ENCODE assay signal across 14 cellular contexts in the genomic region with DNA sequence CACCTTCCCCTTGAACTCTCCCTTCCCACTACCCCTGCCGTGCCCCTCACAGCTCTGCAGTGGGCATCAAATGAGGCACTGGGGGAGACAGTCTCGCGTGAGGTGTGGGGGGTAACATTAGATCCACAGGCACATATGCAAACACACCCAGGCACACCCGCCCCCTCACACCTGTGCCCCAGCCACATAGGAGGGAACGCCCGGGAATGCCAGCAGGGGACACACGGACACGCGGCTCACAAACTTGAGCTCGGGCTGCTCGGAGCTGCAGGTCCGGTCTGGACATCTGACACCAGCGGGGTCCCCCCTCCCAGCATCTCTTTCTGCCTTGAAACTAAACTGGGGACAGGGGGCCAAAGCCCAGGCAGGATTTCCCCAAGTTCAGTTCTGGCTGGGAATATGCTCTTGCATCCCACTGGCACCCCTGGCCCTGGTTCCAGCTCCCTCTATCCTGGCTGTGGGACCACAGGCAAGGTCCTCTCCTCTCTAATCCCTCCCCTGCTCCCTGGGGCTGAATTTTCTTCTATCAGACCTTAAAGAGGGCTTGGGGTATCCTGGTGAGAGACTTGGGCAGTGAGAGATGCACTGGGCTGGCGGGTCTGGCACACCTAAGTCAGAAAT. TPM values are rescaled to one million over a fixed set of nuclear protein-coding genes. Genes with fewer than 3 reads are reported as not detected.
A peak's percentile ranks its signal among the peaks of the same experiment; 100 is the strongest.
DNase-seq lines count a peak whose midpoint lies in the region; ATAC-seq, FAIRE-seq and TF ChIP-seq lines count a peak whose summit lies in the region.
"Had no signal": no experiment of that assay in that cellular context is flagged by ENCODE, and none has a peak within 500 bp of the region (broad histone marks: within the 10 kb centered on the region; RNA-seq: fewer than 3 reads in every experiment).

No MANE protein-coding gene starts in this region.

- H3K27me3 ChIP-seq in DND-41 (ENCODE audit: insufficient read depth, low read length, poor library complexity), result peaks cover 16% of the 10 kb centered on the region
- H3K27me3 ChIP-seq in HUES6 (ENCODE audit: control insufficient read depth, insufficient read depth, low read length), result peaks cover 15% of the 10 kb centered on the region
- no peaks in the 10 kb centered on the region for H3K27me3 ChIP-seq in endothelial cell of umbilical vein (ENCODE audit: control insufficient read depth in 2 of 2, insufficient read depth in 2 of 2, low read length in 2 of 2)
- H3K27me3 ChIP-seq in parathyroid adenoma (ENCODE audit: control insufficient read depth, insufficient read depth, low read length), result no peaks in the 10 kb centered on the region
- H3K27me3 ChIP-seq in PC-9 (ENCODE audit: insufficient read depth, low read depth), result peaks cover 12% of the 10 kb centered on the region; the same call in 1 of the 2 replicates

- H3K4me1 ChIP-seq in DND-41 (ENCODE audit: insufficient read depth, low read length), result peaks cover 10% of the 10 kb centered on the region
- peaks cover 29% of the 10 kb centered on the region for H3K4me1 ChIP-seq in HUES6 (ENCODE audit: control insufficient read depth, insufficient read depth, low read length)
- peaks cover 3% of the 10 kb centered on the region for H3K4me1 ChIP-seq in endothelial cell of umbilical vein (ENCODE audit: control insufficient read depth, extremely low read depth, insufficient read depth, low read length)
- no peaks in the 10 kb centered on the region for H3K4me1 ChIP-seq in parathyroid adenoma
- H3K4me1 ChIP-seq in PC-9 (replicated peaks; ENCODE audit: insufficient read depth), result no peaks in the 10 kb centered on the region

- DNase-seq in DND-41, result no peak
- DNase-seq in endothelial cell of umbilical vein (ENCODE audit: low read depth, low spot score), result no peak
- no peak for DNase-seq in PC-9
- DNase-seq in stimulated activated CD4-positive, alpha-beta T cell treated with anti-CD3 and anti-CD28 coated beads, Interleukin-4, amount 100 ng/mL, for 4 hours, result no peak
- DNase-seq in globus pallidus (ENCODE audit: low spot score), result no peak
- DNase-seq in activated CD4-positive, alpha-beta T cell treated with anti-CD3 and anti-CD28 coated beads, Interleukin-2, amount 50 U/mL, for 4 hours, result no peak

- ATAC-seq in DND-41 (ENCODE audit: insufficient read depth, low read depth), result no peak; the same call in 2 of the 3 replicates

- H2AFZ ChIP-seq in DND-41 (ENCODE audit: low read depth, low read length) (no peak overlapping the region), endothelial cell of umbilical vein (ENCODE audit: low read depth, low read length) (peak overlapping the region; percentile 67), parathyroid adenoma (peak overlapping the region; percentile 60), PC-9 (no peak overlapping the region)

- H3K9me2 ChIP-seq in PC-9 (ENCODE audit: insufficient read depth), result no peaks in the 10 kb centered on the region

- H3K9me1 ChIP-seq in endothelial cell of umbilical vein (replicated peaks; ENCODE audit: control insufficient read depth, extremely low read depth, insufficient read depth, low read length), result no peaks in the 10 kb centered on the region

- no TSS peak for BruUV-seq in endothelial cell of umbilical vein (replicated peaks; lab: Mats Ljungman, UMichigan)
- BruUV-seq in PC-9 (replicated peaks; lab: Mats Ljungman, UMichigan), result no TSS peak

- H3K27ac ChIP-seq in DND-41 (ENCODE audit: low read length), result no peak overlapping the region
- no peak overlapping the region for H3K27ac ChIP-seq in HUES6 (ENCODE audit: low read depth, low read length)
- no peak overlapping the region for H3K27ac ChIP-seq in endothelial cell of umbilical vein (ENCODE audit: insufficient read depth, low read depth, low read length)
- no peak overlapping the region for H3K27ac ChIP-seq in parathyroid adenoma
- no peak overlapping the region for H3K27ac ChIP-seq in PC-9
- H3K27ac ChIP-seq: HL-60 had no signal

- H3K4me2 ChIP-seq in DND-41 (ENCODE audit: insufficient read depth, low read length) (peak overlapping the region; percentile 55), endothelial cell of umbilical vein (ENCODE audit: insufficient read depth, low read length) (peak overlapping the region; percentile 0), parathyroid adenoma (ENCODE audit: low read length) (no peak overlapping the region), PC-9 (no peak overlapping the region)

- H3K79me2 ChIP-seq in DND-41 (ENCODE audit: insufficient read depth, low read length) (no peaks in the 10 kb centered on the region), endothelial cell of umbilical vein (ENCODE audit: control insufficient read depth, insufficient read depth, low read length) (no peaks in the 10 kb centered on the region), parathyroid adenoma (no peaks in the 10 kb centered on the region), PC-9 (ENCODE audit: low read depth) (no peaks in the 10 kb centered on the region)

- dilution Hi-C loops in endothelial cell of umbilical vein (cut with MboI; ENCODE audit: extremely low pct_ligation_motif_present, low sequenced_read_pairs), result no loop called here

- no peaks in the 10 kb centered on the region for H3K36me3 ChIP-seq in DND-41 (ENCODE audit: insufficient read depth, low read length)
- H3K36me3 ChIP-seq in HUES6 (ENCODE audit: control insufficient read depth, insufficient read depth, low read length), result no peaks in the 10 kb centered on the region
- H3K36me3 ChIP-seq in endothelial cell of umbilical vein (ENCODE audit: control insufficient read depth in 2 of 2, extremely low read depth in 1 of 2, insufficient read depth in 2 of 2, low read length in 2 of 2), result no peaks in the 10 kb centered on the region
- no peaks in the 10 kb centered on the region for H3K36me3 ChIP-seq in parathyroid adenoma (ENCODE audit: control insufficient read depth, insufficient read depth, low read length)
- H3K36me3 ChIP-seq in PC-9 (ENCODE audit: low read depth), result no peaks in the 10 kb centered on the region

- CTCF ChIA-PET in endothelial cell of umbilical vein (lab: Charles Lee) (interaction anchor here (0.7 to 7.0 kb wide), 31 partner anchors 9 to 377 kb away, joined by 3 to 122 read pairs (median 7); a partner anchor contains a TSS), PC-9 (lab: Charles Lee) (interaction anchor here (0.5 to 1.6 kb wide), 6 partner anchors 59 to 900 kb away, joined by 3 to 6 read pairs (median 4); a partner anchor contains a TSS)

- no peak for FAIRE-seq in endothelial cell of umbilical vein (lab: Jason Lieb, UNC)

- H3K9me3 ChIP-seq in DND-41 (ENCODE audit: insufficient read depth, low read length, severe bottlenecking) (no peaks in the 10 kb centered on the region), HUES6 (ENCODE audit: control insufficient read depth, insufficient read depth, low read depth, low read length) (no peaks in the 10 kb centered on the region), endothelial cell of umbilical vein (replicated peaks; ENCODE audit: control insufficient read depth, insufficient read depth, low read length) (no peaks in the 10 kb centered on the region), parathyroid adenoma (ENCODE audit: control insufficient read depth, low read length) (no peaks in the 10 kb centered on the region), PC-9 (ENCODE audit: insufficient read depth, low read depth) (no peaks in the 10 kb centered on the region)

- no peaks in the 10 kb centered on the region for H3F3A ChIP-seq in PC-9 (ENCODE audit: insufficient read depth, low read depth)

- TF ChIP-seq POLR2A in endothelial cell of umbilical vein (IDR thresholded peaks at IDR 0.05; ENCODE audit: low read depth, low read length), result no peak

- POLR2A ChIA-PET in endothelial cell of umbilical vein (lab: Charles Lee), result no interaction called here
- POLR2A ChIA-PET in PC-9 (lab: Charles Lee; ENCODE audit: unreplicated experiment), result no interaction called here

- TF ChIP-seq CTCF in DND-41 (IDR thresholded peaks at IDR 0.05; ENCODE audit: borderline replicate concordance, extremely low read depth, low read length, poor library complexity, severe bottlenecking) (no peak), endothelial cell of umbilical vein (IDR thresholded peaks at IDR 0.05; ENCODE audit: extremely low read depth in 1 of 2, insufficient read depth in 1 of 2, low read depth in 1 of 2, low read length in 2 of 2) (no peak), parathyroid adenoma (IDR thresholded peaks at IDR 0.05) (no peak), PC-9 (conservative IDR thresholded peaks at IDR 0.05) (no peak)

- H3K9ac ChIP-seq in DND-41 (ENCODE audit: low read depth, low read length) (no peak overlapping the region), HUES6 (ENCODE audit: low read length) (no peak overlapping the region), endothelial cell of umbilical vein (replicated peaks; ENCODE audit: extremely low read depth, insufficient read depth, low read length) (no peak overlapping the region), parathyroid adenoma (no peak overlapping the region)

- H3K4me3 ChIP-seq in DND-41 (ENCODE audit: low read depth in 1 of 2, low read length in 2 of 2) (no peak overlapping the region), HUES6 (ENCODE audit: low read depth, low read length) (peak overlapping the region; percentile 58), endothelial cell of umbilical vein (replicated peaks in 1 of 3; ENCODE audit: insufficient read depth in 1 of 3, low read depth in 1 of 3, low read length in 3 of 3) (no peak overlapping the region), parathyroid adenoma (ENCODE audit: low read depth, low read length) (no peak overlapping the region), PC-9 (no peak overlapping the region)

- intact Hi-C loops in endothelial cell of umbilical vein (cut with micrococcal nuclease) (no loop called here), PC-9 (cut with micrococcal nuclease; ENCODE audit: unreplicated experiment) (no loop called here)

- H4K20me1 ChIP-seq in DND-41 (ENCODE audit: insufficient read depth, low read length) (no peaks in the 10 kb centered on the region), endothelial cell of umbilical vein (replicated peaks; ENCODE audit: control insufficient read depth, extremely low read depth, insufficient read depth, low read length) (no peaks in the 10 kb centered on the region), PC-9 (ENCODE audit: insufficient read depth) (no peaks in the 10 kb centered on the region)

RNA-seq across cellular contexts. Expression of a gene that starts 30.6 kb away (rescaled TPM):
- 0.12 TPM in 1 of 2 replicates, not detected in the other for total RNA-seq in endothelial cell of umbilical vein
- polyA plus RNA-seq in endothelial cell of umbilical vein, result 0.10 TPM in 1 of 2 replicates, not detected in the other
- polyA plus RNA-seq in endothelial cell of umbilical vein (2011; cell fraction: cytosol; rRNA removed), result not detected in 2 replicates
- 0.06 TPM in 1 of 2 replicates, not detected in the other for polyA plus RNA-seq in endothelial cell of umbilical vein (2011; cell fraction: nucleus; rRNA removed)
- polyA plus RNA-seq in endothelial cell of umbilical vein (2012), result not detected in 2 replicates
- polyA minus RNA-seq in endothelial cell of umbilical vein, result not detected in 2 replicates
- polyA minus RNA-seq in endothelial cell of umbilical vein (2011; cell fraction: cytosol; rRNA and poly(A)+ RNA removed), result not detected
- 0.29 TPM in 1 of 2 replicates, not detected in the other for polyA minus RNA-seq in endothelial cell of umbilical vein (2011; cell fraction: nucleus; rRNA and poly(A)+ RNA removed)
- not detected in 2 replicates for total RNA-seq in PC-9 (2021)
- total RNA-seq: Calu3; epithelial cell of proximal tubule; occipital lobe; T-helper 2 cell treated with Interferon-gamma antibody and Interleukin-4, amounts not matched to agents 100 ng/mL and 5 ng/mL, for 36 hours; urinary bladder had no signal
- polyA plus RNA-seq: urinary bladder had no signal

Comparison
In these comparisons a context has a peak if more than half of its experiments do, and no peak if none do; other contexts are left out.
1. H2AFZ ChIP-seq: peak in endothelial cell of umbilical vein (single experiment) and parathyroid adenoma (single experiment); none in DND-41 (single experiment) and PC-9 (single experiment).
2. H3K4me2 ChIP-seq: peak in DND-41 (single experiment) and endothelial cell of umbilical vein (single experiment); none in parathyroid adenoma (single experiment) and PC-9 (single experiment).